7 cellular contexts compared by ENCODE assay signal in the genomic region with DNA sequence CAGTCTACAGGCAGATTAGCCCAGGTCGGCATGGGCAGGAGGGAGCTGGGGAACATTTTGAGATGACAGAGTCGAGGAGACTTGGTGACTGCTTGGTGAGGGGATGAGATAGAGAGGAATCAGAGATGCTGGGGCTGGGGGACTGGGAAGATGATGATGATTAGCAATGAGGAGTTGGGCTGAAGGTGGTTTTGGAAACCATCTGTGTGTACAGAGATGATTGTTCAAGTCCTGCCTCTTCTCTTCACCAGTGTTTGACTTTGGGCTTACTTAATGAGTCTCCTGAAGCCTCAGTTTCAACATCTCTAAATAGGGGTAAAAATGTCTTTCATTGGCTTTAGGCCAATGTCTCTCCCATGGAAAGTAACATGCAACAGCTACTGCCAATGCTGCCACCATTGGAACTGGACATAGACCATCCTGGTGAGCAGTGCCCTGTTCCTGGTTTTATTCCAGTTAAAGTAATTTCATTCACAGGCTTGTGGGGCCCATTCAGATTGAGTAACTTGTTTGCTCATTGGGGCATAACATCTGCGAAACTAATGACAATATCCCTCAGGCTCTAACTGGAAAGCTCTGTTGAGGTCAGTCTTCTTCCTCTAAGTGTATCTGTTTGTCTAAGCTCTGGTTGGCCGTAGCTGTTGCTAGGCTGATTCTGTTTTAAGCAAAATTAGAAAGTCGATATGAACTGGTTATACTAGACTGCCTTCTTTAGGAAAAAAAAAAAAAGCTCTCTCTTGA.
DNase-seq lines count a peak whose midpoint lies in the region; ATAC-seq and TF ChIP-seq lines count a peak whose summit lies in the region.

No MANE protein-coding gene starts in this region.

- in situ Hi-C loops in IMR-90 (cut with MboI; ENCODE audit: low sequenced_read_pairs), result no loop called here

- H3K56ac ChIP-seq in IMR-90 (ENCODE audit: extremely low read depth, insufficient read depth, low read length), result no peak overlapping the region

- H3K4ac ChIP-seq in IMR-90 (ENCODE audit: low read depth, low read length), result peak overlapping the region; percentile 15; the same call in 1 of the 2 replicates

- no peaks in the 10 kb centered on the region for H3K27me3 Mint-ChIP-seq in activated T-helper 17 cell treated with anti-CD3 and anti-CD28 coated beads, Interleukin-2, amount 50 U/mL, for 72 hours
- no peaks in the 10 kb centered on the region for H3K27me3 Mint-ChIP-seq in T-helper 2 cell treated with Interferon-gamma antibody and Interleukin-4, amounts not matched to agents 5 μg/mL and 100 μg/mL, for 36 hours (ENCODE audit: low read depth)

- POLR2A ChIA-PET in IMR-90 (lab: Charles Lee; ENCODE audit: unreplicated experiment), result interaction anchor here (0.6 kb wide), 1 partner anchor 116 kb away, joined by 4 read pairs; no protein-coding TSS in a partner anchor

- 0 out of 3 replicates have a peak overlapping the region, but pooled peaks have one; percentile 10 for H2BK15ac ChIP-seq in IMR-90 (ENCODE audit: low read depth, low read length)

- H3K79me1 ChIP-seq in IMR-90 (ENCODE audit: low read depth in 1 of 2, low read length in 2 of 2), result no peaks in the 10 kb centered on the region

- peak; percentile 13 for ATAC-seq in IMR-90 (ENCODE audit: low read depth)
- peak; percentile 45 for ATAC-seq in activated T-helper 17 cell treated with anti-CD3 and anti-CD28 coated beads, Interleukin-2, amount 50 U/mL, for 72 hours (replicated peaks)
- no peak for ATAC-seq in HG02970 (IDR thresholded peaks at IDR 0.05; ENCODE audit: low FRiP score, unreplicated experiment)

- H3K27me3 ChIP-seq in IMR-90 (ENCODE audit: control insufficient read depth, insufficient read depth, low read length), result no peaks in the 10 kb centered on the region

- H4K91ac ChIP-seq in IMR-90 (ENCODE audit: insufficient read depth, low read depth, low read length), result no peak overlapping the region

- intact Hi-C loops in IMR-90 (cut with micrococcal nuclease), result no loop called here

- H3K9me3 ChIP-seq in IMR-90 (ENCODE audit: control insufficient read depth, insufficient read depth, low read length), result no peaks in the 10 kb centered on the region

- CTCF ChIA-PET in IMR-90 (lab: Yijun Ruan, JAX), result no interaction called here

- peaks cover 24% of the 10 kb centered on the region for H3K4me1 ChIP-seq in IMR-90 (ENCODE audit: control insufficient read depth, insufficient read depth, low read length)

- no peak overlapping the region for H3K18ac ChIP-seq in IMR-90 (ENCODE audit: low read depth, low read length)

- no peak overlapping the region; a peak in 1 of 4 replicates for H4K8ac ChIP-seq in IMR-90 (ENCODE audit: low read depth in 2 of 2, low read length in 2 of 2)

- BruUV-seq in IMR-90 (replicated peaks; lab: Mats Ljungman, UMichigan), result no TSS peak

- no peaks in the 10 kb centered on the region for H3K36me3 Mint-ChIP-seq in activated T-helper 17 cell treated with anti-CD3 and anti-CD28 coated beads, Interleukin-2, amount 50 U/mL, for 72 hours (ENCODE audit: low read depth)
- no peaks in the 10 kb centered on the region for H3K36me3 Mint-ChIP-seq in T-helper 2 cell treated with Interferon-gamma antibody and Interleukin-4, amounts not matched to agents 5 μg/mL and 100 μg/mL, for 36 hours (ENCODE audit: low read depth)

- H3K4me3 Mint-ChIP-seq in activated T-helper 17 cell treated with anti-CD3 and anti-CD28 coated beads, Interleukin-2, amount 50 U/mL, for 72 hours, result no peak overlapping the region
- H3K4me3 Mint-ChIP-seq in T-helper 2 cell treated with Interferon-gamma antibody and Interleukin-4, amounts not matched to agents 5 μg/mL and 100 μg/mL, for 36 hours, result no peak overlapping the region

- dilution Hi-C loops in IMR-90 (cut with HindIII; ENCODE audit: low sequenced_read_pairs, unreplicated experiment), result no loop called here

- H3K4me3 ChIP-seq in IMR-90 (ENCODE audit: insufficient read depth, low read depth, low read length), result no peak overlapping the region

- no CpG with 5 or more reads among the region's 5 CpGs for WGBS in IMR-90 (ENCODE audit: extremely low coverage in 2 of 2, insufficient read length in 1 of 2), 2 experiments

- H3K23ac ChIP-seq in IMR-90 (ENCODE audit: low read depth, low read length), result peak overlapping the region; percentile 8; the same call in 1 of the 2 replicates

- H2AFZ ChIP-seq in IMR-90 (replicated peaks; ENCODE audit: low read length, poor library complexity), result peak overlapping the region; percentile 68

- no peaks in the 10 kb centered on the region for H4K20me1 ChIP-seq in IMR-90 (ENCODE audit: insufficient read depth, low read length)

- H3K9ac ChIP-seq in IMR-90 (ENCODE audit: low read depth, low read length), result no peak overlapping the region

- H3K4me1 Mint-ChIP-seq in activated T-helper 17 cell treated with anti-CD3 and anti-CD28 coated beads, Interleukin-2, amount 50 U/mL, for 72 hours, result peaks cover 12% of the 10 kb centered on the region
- peaks cover 27% of the 10 kb centered on the region for H3K4me1 Mint-ChIP-seq in T-helper 2 cell treated with Interferon-gamma antibody and Interleukin-4, amounts not matched to agents 5 μg/mL and 100 μg/mL, for 36 hours (ENCODE audit: low read depth)

- TF ChIP-seq POLR2A in IMR-90 (IDR thresholded peaks at IDR 0.05; ENCODE audit: low read depth, low read length), result no peak

- no peak overlapping the region for H3K27ac Mint-ChIP-seq in activated T-helper 17 cell treated with anti-CD3 and anti-CD28 coated beads, Interleukin-2, amount 50 U/mL, for 72 hours
- no peak overlapping the region for H3K27ac Mint-ChIP-seq in T-helper 2 cell treated with Interferon-gamma antibody and Interleukin-4, amounts not matched to agents 5 μg/mL and 100 μg/mL, for 36 hours

- no peak overlapping the region for H3K4me2 ChIP-seq in IMR-90 (ENCODE audit: low read depth, low read length)

- no peaks in the 10 kb centered on the region for H3K9me3 Mint-ChIP-seq in activated T-helper 17 cell treated with anti-CD3 and anti-CD28 coated beads, Interleukin-2, amount 50 U/mL, for 72 hours
- H3K9me3 Mint-ChIP-seq in T-helper 2 cell treated with Interferon-gamma antibody and Interleukin-4, amounts not matched to agents 5 μg/mL and 100 μg/mL, for 36 hours, result no peaks in the 10 kb centered on the region

- H3K14ac ChIP-seq in IMR-90 (replicated peaks; ENCODE audit: low read depth, low read length), result peak overlapping the region; percentile 41; the same call in 1 of the 2 replicates

- DNase-seq in IMR-90, result peak; percentile 82
- peak; percentile 65 for DNase-seq in hepatic stellate cell (ENCODE audit: low spot score)
- DNase-seq in superior temporal gyrus (ENCODE audit: extremely low spot score), result peak; percentile 32
- DNase-seq in T-helper 2 cell treated with Interferon-gamma antibody and Interleukin-4, amounts not matched to agents 5 μg/mL and 100 μg/mL, for 36 hours (ENCODE audit: low spot score), result no peak
- DNase-seq in activated naive CD4-positive, alpha-beta T cell treated with anti-CD3 and anti-CD28 coated beads, Interleukin-2, amount 50 U/mL, for 16 hours, result no peak

- H2AK9ac ChIP-seq in IMR-90 (replicated peaks; ENCODE audit: low read depth, low read length, poor library complexity), result peak overlapping the region; percentile 53

- no peaks in the 10 kb centered on the region for H3K36me3 ChIP-seq in IMR-90 (ENCODE audit: control insufficient read depth, insufficient read depth, low read length)

- H2AK5ac ChIP-seq in IMR-90 (ENCODE audit: low read depth, low read length), result no peak overlapping the region; the same call in 1 of the 2 replicates

- H4K5ac ChIP-seq in IMR-90 (ENCODE audit: low read depth, low read length), result no peak overlapping the region

- H2BK20ac ChIP-seq in IMR-90 (ENCODE audit: low read depth, low read length), result no peak overlapping the region

- H3K27ac ChIP-seq in IMR-90 (ENCODE audit: insufficient read depth, low read length), result no peak overlapping the region

- no peak overlapping the region for H2BK5ac ChIP-seq in IMR-90 (ENCODE audit: low read depth, low read length, poor library complexity, severe bottlenecking)

- TF ChIP-seq CTCF in IMR-90 (conservative IDR thresholded peaks at IDR 0.05; ENCODE audit: low read depth, low read length), result no peak

- H3K9me1 ChIP-seq in IMR-90 (ENCODE audit: insufficient read depth, low read length), result peaks cover 14% of the 10 kb centered on the region

- no peak for TF ChIP-seq RAD21 in IMR-90 (IDR thresholded peaks at IDR 0.05; ENCODE audit: low read length)

- H2BK120ac ChIP-seq in IMR-90 (ENCODE audit: low read depth, low read length), result peak overlapping the region; percentile 18; the same call in 1 of the 2 replicates

TF ChIP-seq in IMR-90, 13 proteins besides CTCF, POLR2A, EP300 and RAD21:
- TF ChIP-seq, protein P1, sequence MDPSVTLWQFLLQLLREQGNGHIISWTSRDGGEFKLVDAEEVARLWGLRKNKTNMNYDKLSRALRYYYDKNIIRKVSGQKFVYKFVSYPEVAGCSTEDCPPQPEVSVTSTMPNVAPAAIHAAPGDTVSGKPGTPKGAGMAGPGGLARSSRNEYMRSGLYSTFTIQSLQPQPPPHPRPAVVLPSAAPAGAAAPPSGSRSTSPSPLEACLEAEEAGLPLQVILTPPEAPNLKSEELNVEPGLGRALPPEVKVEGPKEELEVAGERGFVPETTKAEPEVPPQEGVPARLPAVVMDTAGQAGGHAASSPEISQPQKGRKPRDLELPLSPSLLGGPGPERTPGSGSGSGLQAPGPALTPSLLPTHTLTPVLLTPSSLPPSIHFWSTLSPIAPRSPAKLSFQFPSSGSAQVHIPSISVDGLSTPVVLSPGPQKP (IDR thresholded peaks at IDR 0.05; ENCODE audit: borderline replicate concordance, low read depth, low read length), result no peak
- no peak for TF ChIP-seq FOS (IDR thresholded peaks at IDR 0.05; ENCODE audit: low read depth, low read length)
- peak; percentile 74; the same call in 1 of the 2 replicates for TF ChIP-seq RFX5 (IDR thresholded peaks at IDR 0.05; ENCODE audit: low read depth, low read length)
- no peak for TF ChIP-seq RCOR1 (IDR thresholded peaks at IDR 0.05; ENCODE audit: insufficient replicate concordance, low read length)
- TF ChIP-seq CHD1 (IDR thresholded peaks at IDR 0.05; ENCODE audit: low read depth, low read length), result no peak
- TF ChIP-seq MAFK (IDR thresholded peaks at IDR 0.05; ENCODE audit: low read depth, low read length), result no peak

Comparison
In these comparisons a context has a peak if more than half of its experiments do, and no peak if none do; other contexts are left out.
1. DNase-seq: peak in IMR-90 (single experiment), hepatic stellate cell (single experiment) and superior temporal gyrus (single experiment); none in T-helper 2 cell treated with Interferon-gamma antibody and Interleukin-4, amounts not matched to agents 5 μg/mL and 100 μg/mL, for 36 hours (single experiment) and activated naive CD4-positive, alpha-beta T cell treated with anti-CD3 and anti-CD28 coated beads, Interleukin-2, amount 50 U/mL, for 16 hours (single experiment).